Comparison of ENCODE assay signal across 20 cellular contexts in the genomic region with DNA sequence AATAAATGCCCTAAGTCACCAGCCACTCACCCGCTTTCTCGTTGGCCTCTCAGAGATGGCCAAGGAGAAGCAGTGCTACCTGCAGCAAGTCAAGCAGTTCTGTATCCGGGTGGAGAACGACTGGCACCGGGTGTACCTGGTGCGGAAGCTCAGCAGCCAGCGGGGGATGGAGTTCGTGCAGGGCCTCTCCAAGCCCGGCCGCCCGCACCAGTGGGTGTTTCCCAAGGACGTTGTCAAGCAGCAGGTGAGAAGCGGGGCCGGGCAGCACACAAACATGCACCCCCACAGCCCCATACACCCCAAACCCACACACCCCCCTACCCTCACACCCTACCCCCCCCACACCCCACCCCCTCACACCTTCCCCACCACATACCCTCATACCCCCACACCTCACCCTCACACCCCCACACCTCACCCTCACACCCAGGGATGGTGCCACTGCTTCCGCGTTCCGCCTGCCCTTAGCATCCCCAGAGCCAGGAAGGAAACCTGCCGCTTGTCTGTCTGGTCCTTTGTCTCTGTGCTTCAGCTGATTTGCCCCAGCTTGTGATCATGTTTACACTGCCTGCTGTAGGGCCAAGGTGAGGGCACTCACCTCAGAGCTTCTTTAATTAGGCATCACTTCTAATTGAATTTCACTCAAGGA.
"Had no signal": no experiment of that assay in that cellular context is flagged by ENCODE, and none has a peak within 500 bp of the region (broad histone marks: within the 10 kb centered on the region; RNA-seq: fewer than 3 reads in every experiment).

No MANE protein-coding gene starts in this region.

- H3K27me3 Mint-ChIP-seq: memory B cell; naive thymus-derived CD4-positive, alpha-beta T cell had no signal

- H3K27me3 ChIP-seq: suprapubic skin had no signal

- H3K9me3 ChIP-seq: left ventricle myocardium inferior, mucosa of descending colon, SK-N-SH, suprapubic skin had no signal

- DNase-seq: activated CD4-positive, alpha-beta T cell treated with anti-CD3 and anti-CD28 coated beads for 48 hours; activated gamma-delta T cell treated with Interleukin-2 at 50 U/mL for 16 hours; activated T-cell treated with anti-CD3 and anti-CD28 coated beads for 4 hours; central memory CD4-positive, alpha-beta T cell; cortex of kidney; effector CD4-positive, alpha-beta T cell; foreskin fibroblast; hippocampal formation; kidney; left ventricle myocardium inferior; mucosa of descending colon; naive thymus-derived CD4-positive, alpha-beta T cell; SK-N-SH; stimulated activated CD4-positive, alpha-beta T cell treated with anti-CD3 and anti-CD28 coated beads, Interleukin-15, amount 100 ng/mL, for 24 hours; stimulated activated CD4-positive, alpha-beta T cell treated with anti-CD3 and anti-CD28 coated beads, Interleukin-4, amount 100 ng/mL, for 1 hour; stimulated activated naive CD4-positive, alpha-beta T cell treated with Interleukin-2 at 50 U/mL for 16 hours; T-helper 1 cell; trophoblast cell had no signal

- H3K27ac ChIP-seq: left ventricle myocardium inferior, suprapubic skin had no signal

- H3K9me3 Mint-ChIP-seq: memory B cell; naive thymus-derived CD4-positive, alpha-beta T cell had no signal

- ATAC-seq: mucosa of descending colon; naive thymus-derived CD4-positive, alpha-beta T cell had no signal

- H3K4me1 Mint-ChIP-seq: memory B cell had no signal

- H3K27ac Mint-ChIP-seq: memory B cell had no signal

- H3K4me3 Mint-ChIP-seq: memory B cell had no signal

- H3K4me3 ChIP-seq: left ventricle myocardium inferior, mucosa of descending colon, suprapubic skin had no signal
